3 cellular contexts compared by ENCODE assay signal in genomic region chr7:100456561-100456957, GRCh38.
TF ChIP-seq lines count a peak whose summit lies in the region.

No MANE protein-coding gene starts in this region.

TF ChIP-seq in SK-N-SH, 30 proteins besides CTCF, POLR2A, EP300 and RAD21:
- TF ChIP-seq EZH2phosphoT487 (IDR thresholded peaks at IDR 0.05; ENCODE audit: borderline replicate concordance, low read depth) = no peak
- TF ChIP-seq MAX (IDR thresholded peaks at IDR 0.05; ENCODE audit: low read depth) = no peak
- TF ChIP-seq TAF1 (IDR thresholded peaks at IDR 0.05; ENCODE audit: borderline replicate concordance, low read depth, low read length) = no peak
- TF ChIP-seq TEAD4 (IDR thresholded peaks at IDR 0.05; ENCODE audit: borderline replicate concordance, insufficient read depth) = no peak
- TF ChIP-seq GATA2 (CRISPR knock-in tag; IDR thresholded peaks at IDR 0.05) = no peak
- TF ChIP-seq ELF1 (IDR thresholded peaks at IDR 0.05) = no peak
- no peak for TF ChIP-seq POLR2AphosphoS5 (IDR thresholded peaks at IDR 0.05; ENCODE audit: low read depth, low read length)

TF ChIP-seq in SK-N-SH treated with all-trans-retinoic acid at 6 μM for 48 hours, 23 proteins besides CTCF, POLR2A, EP300 and RAD21:
- no peak for TF ChIP-seq CSRNP3 (CRISPR knock-in tag; IDR thresholded peaks at IDR 0.05)
- no peak for TF ChIP-seq ARNTL (CRISPR knock-in tag; IDR thresholded peaks at IDR 0.05; ENCODE audit: borderline replicate concordance, low read depth)
- TF ChIP-seq ZNF565 (CRISPR knock-in tag; conservative IDR thresholded peaks at IDR 0.05; ENCODE audit: low read depth) = no peak
- TF ChIP-seq ZFP30 (CRISPR knock-in tag; IDR thresholded peaks at IDR 0.05) = no peak
- no peak for TF ChIP-seq PPARA (CRISPR knock-in tag; IDR thresholded peaks at IDR 0.05; ENCODE audit: borderline replicate concordance)
- no peak for TF ChIP-seq ZNF8 (CRISPR knock-in tag; IDR thresholded peaks at IDR 0.05)
- TF ChIP-seq TCF4 (CRISPR knock-in tag; IDR thresholded peaks at IDR 0.05; ENCODE audit: borderline replicate concordance) = no peak
- TF ChIP-seq CSDC2 (CRISPR knock-in tag; IDR thresholded peaks at IDR 0.05) = no peak
- TF ChIP-seq ZFP3 (CRISPR knock-in tag; IDR thresholded peaks at IDR 0.05) = no peak
- TF ChIP-seq ZC3H10 (CRISPR knock-in tag; IDR thresholded peaks at IDR 0.05) = no peak
- TF ChIP-seq CREB5 (CRISPR knock-in tag; IDR thresholded peaks at IDR 0.05; ENCODE audit: low read depth) = no peak
- no peak for TF ChIP-seq BACH2 (CRISPR knock-in tag; IDR thresholded peaks at IDR 0.05; ENCODE audit: borderline replicate concordance)
- TF ChIP-seq GLIS3 (CRISPR knock-in tag; IDR thresholded peaks at IDR 0.05) = no peak
- TF ChIP-seq ISL1 (CRISPR knock-in tag; IDR thresholded peaks at IDR 0.05) = no peak
- TF ChIP-seq PATZ1 (CRISPR knock-in tag; IDR thresholded peaks at IDR 0.05; ENCODE audit: borderline replicate concordance) = no peak
- TF ChIP-seq POU6F1 (CRISPR knock-in tag; IDR thresholded peaks at IDR 0.05; ENCODE audit: borderline replicate concordance, low read depth) = no peak
- no peak for TF ChIP-seq ESRRG (CRISPR knock-in tag; IDR thresholded peaks at IDR 0.05)

TF ChIP-seq in H1, 55 proteins besides CTCF, POLR2A, EP300 and RAD21:
- TF ChIP-seq SP2 (IDR thresholded peaks at IDR 0.05; ENCODE audit: low read length) (no peak), BCL11A (IDR thresholded peaks at IDR 0.05; ENCODE audit: low read depth in 2 of 2, low read length in 2 of 2) (no peak), YY1 (IDR thresholded peaks at IDR 0.05; ENCODE audit: low read depth, low read length) (no peak), POU5F1 (IDR thresholded peaks at IDR 0.05; ENCODE audit: low read depth, low read length) (no peak), MAFK (IDR thresholded peaks at IDR 0.05; ENCODE audit: low read depth, low read length) (no peak), RBBP5 (IDR thresholded peaks at IDR 0.05; ENCODE audit: borderline replicate concordance, low read depth, low read length) (no peak), SIN3A (conservative IDR thresholded peaks at IDR 0.05 in 1 of 2, IDR thresholded peaks at IDR 0.05 in 1 of 2; ENCODE audit: low read depth in 1 of 2, low read length in 2 of 2) (no peak), BACH1 (IDR thresholded peaks at IDR 0.05; ENCODE audit: low read length) (no peak), CHD7 (IDR thresholded peaks at IDR 0.05; ENCODE audit: insufficient replicate concordance, low read length) (no peak), SP1 (IDR thresholded peaks at IDR 0.05; ENCODE audit: low read depth, low read length) (no peak)
